ENCODE assay signal across 8 cellular contexts in the genomic region with DNA sequence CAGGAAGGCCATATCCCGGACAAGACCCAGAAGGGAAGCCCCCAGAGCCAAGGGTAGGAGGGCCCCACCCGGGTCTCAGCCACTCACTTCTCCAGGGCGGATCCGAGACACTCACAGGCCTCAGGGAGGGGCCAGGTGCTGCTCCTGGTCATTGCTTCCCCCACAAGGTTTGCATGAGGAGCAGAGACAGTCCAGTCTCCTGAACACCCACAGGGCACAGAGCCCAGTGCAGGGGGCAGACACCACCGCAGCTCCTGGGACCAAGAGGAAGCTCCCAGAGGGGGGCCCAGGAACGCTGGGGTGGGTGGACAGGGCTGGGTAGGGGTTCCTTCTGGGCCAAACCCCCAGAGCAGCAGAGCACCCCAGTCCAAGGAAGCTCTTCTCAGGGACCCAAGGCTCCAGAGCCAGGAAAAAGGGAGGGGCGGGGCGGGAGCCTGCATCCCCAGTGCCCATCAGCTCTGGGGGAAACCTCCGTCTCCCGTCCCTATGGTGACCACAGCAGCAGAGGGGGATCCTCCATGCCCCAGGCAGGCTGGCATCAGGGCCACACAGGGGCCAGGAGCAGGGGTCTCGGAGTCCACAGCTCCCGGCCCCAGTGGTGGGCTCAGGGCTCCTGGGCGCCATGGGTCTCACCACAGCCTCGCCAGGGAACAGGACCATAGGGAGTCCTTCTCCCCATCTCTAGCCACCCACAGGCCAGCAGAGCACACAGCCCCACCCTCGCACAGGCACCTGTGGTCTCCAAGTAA. TPM values are rescaled to one million over a fixed set of nuclear protein-coding genes. Genes with fewer than 3 reads are reported as not detected.
A peak's percentile ranks its signal among the peaks of the same experiment; 100 is the strongest.
DNase-seq lines count a peak whose midpoint lies in the region; ATAC-seq and TF ChIP-seq lines count a peak whose summit lies in the region.

No MANE protein-coding gene starts in this region.

- H3K56ac ChIP-seq in IMR-90 (ENCODE audit: extremely low read depth, insufficient read depth, low read length), result no peak overlapping the region

- DNase-seq in IMR-90 (no peak), mammary epithelial cell (no peak), T-helper 9 cell (no peak), HuH-7.5 (ENCODE audit: low spot score) (no peak)
- no peak for DNase-seq in naive thymus-derived CD4-positive, alpha-beta T cell

- H4K5ac ChIP-seq in IMR-90 (ENCODE audit: low read depth, low read length), result no peak overlapping the region

- no peaks in the 10 kb centered on the region for H4K20me1 ChIP-seq in IMR-90 (ENCODE audit: insufficient read depth, low read length)
- no peaks in the 10 kb centered on the region for H4K20me1 ChIP-seq in mammary epithelial cell (ENCODE audit: insufficient read depth, low read length)

- H2AFZ ChIP-seq in ACC112 (ENCODE audit: low read length, unreplicated experiment) (no peak overlapping the region), IMR-90 (replicated peaks; ENCODE audit: low read length, poor library complexity) (peak overlapping the region; percentile 3), mammary epithelial cell (ENCODE audit: low read depth, low read length) (peak overlapping the region; percentile 57)

- H2AK5ac ChIP-seq in IMR-90 (ENCODE audit: low read depth, low read length), result no peak overlapping the region

- BruUV-seq in IMR-90 (replicated peaks; lab: Mats Ljungman, UMichigan) (TSS peak; percentile 42), mammary epithelial cell (replicated peaks; lab: Mats Ljungman, UMichigan) (no TSS peak)

- H3K27me3 Mint-ChIP-seq in naive thymus-derived CD4-positive, alpha-beta T cell, result no peaks in the 10 kb centered on the region

- no peak for TF ChIP-seq POLR2A in IMR-90 (IDR thresholded peaks at IDR 0.05; ENCODE audit: low read depth, low read length)

- H2AK9ac ChIP-seq in IMR-90 (replicated peaks; ENCODE audit: low read depth, low read length, poor library complexity), result peak overlapping the region; percentile 28

- dilution Hi-C loops in IMR-90 (cut with HindIII; ENCODE audit: low sequenced_read_pairs, unreplicated experiment), result no loop called here
- dilution Hi-C loops in mammary epithelial cell (cut with HindIII; ENCODE audit: low sequenced_read_pairs), result no loop called here

- H2BK120ac ChIP-seq in IMR-90 (ENCODE audit: low read depth, low read length), result no peak overlapping the region

- H3K36me3 ChIP-seq in ACC112 (ENCODE audit: insufficient read depth, low read length) (no peaks in the 10 kb centered on the region; the same call in 1 of the 2 replicates), IMR-90 (ENCODE audit: control insufficient read depth, insufficient read depth, low read length) (peaks cover 75% of the 10 kb centered on the region), mammary epithelial cell (ENCODE audit: insufficient read depth, low read length) (peaks cover 10% of the 10 kb centered on the region)
- H3K36me3 ChIP-seq in naive thymus-derived CD4-positive, alpha-beta T cell (ENCODE audit: control insufficient read depth in 2 of 3, insufficient read depth in 3 of 3, low read length in 3 of 3), result peaks cover 0 to 80% (median 4%) of the 10 kb centered on the region in 3 experiments

- H4K91ac ChIP-seq in IMR-90 (ENCODE audit: insufficient read depth, low read depth, low read length), result peak overlapping the region; percentile 6; the same call in 1 of the 2 replicates

- TF ChIP-seq RAD21 in IMR-90 (IDR thresholded peaks at IDR 0.05; ENCODE audit: low read length), result no peak

- H3K27ac Mint-ChIP-seq in naive thymus-derived CD4-positive, alpha-beta T cell, result peak overlapping the region; percentile 80 to 96 (median 89)

- H2BK20ac ChIP-seq in IMR-90 (ENCODE audit: low read depth, low read length), result no peak overlapping the region

- H3K79me1 ChIP-seq in IMR-90 (ENCODE audit: low read depth in 1 of 2, low read length in 2 of 2), result peaks cover 4 to 11% of the 10 kb centered on the region in 2 experiments; a peak in 2 of 4 replicates

- H2BK15ac ChIP-seq in IMR-90 (ENCODE audit: low read depth, low read length), result no peak overlapping the region

- H3K27ac ChIP-seq in ACC112 (ENCODE audit: low read depth, low read length) (no peak overlapping the region), IMR-90 (ENCODE audit: insufficient read depth, low read length) (peak overlapping the region; percentile 31; the same call in 1 of the 2 replicates), mammary epithelial cell (ENCODE audit: insufficient read depth, low read depth, low read length) (peak overlapping the region; percentile 32)
- peak overlapping the region; percentile 67 for H3K27ac ChIP-seq in naive thymus-derived CD4-positive, alpha-beta T cell (ENCODE audit: low read depth, low read length)

- peaks cover 4 to 26% (median 13%) of the 10 kb centered on the region in 7 donors for H3K4me1 Mint-ChIP-seq in naive thymus-derived CD4-positive, alpha-beta T cell

- ATAC-seq in IMR-90 (ENCODE audit: low read depth) (no peak; the same call in 1 of the 2 replicates), HG02642 (IDR thresholded peaks at IDR 0.05; ENCODE audit: poor library complexity, unreplicated experiment) (no peak), HG02588 (IDR thresholded peaks at IDR 0.05; ENCODE audit: unreplicated experiment) (no peak)
- ATAC-seq in naive thymus-derived CD4-positive, alpha-beta T cell, result no peak

- in situ Hi-C loops in IMR-90 (cut with MboI; ENCODE audit: low sequenced_read_pairs) (no loop called here), mammary epithelial cell (cut with MboI; ENCODE audit: low sequenced_read_pairs in 2 of 2) (no loop called here)

- CTCF ChIA-PET in IMR-90 (lab: Yijun Ruan, JAX) (interaction anchor here (1.2 kb wide), 1 partner anchor 9 kb away, joined by 4 read pairs; no protein-coding TSS in a partner anchor), mammary epithelial cell (lab: Charles Lee; ENCODE audit: low non-redundant PET) (interaction anchor here (0.6 kb wide), 1 partner anchor 287 kb away, joined by 3 read pairs; no protein-coding TSS in a partner anchor)
- CTCF ChIA-PET in naive thymus-derived CD4-positive, alpha-beta T cell (lab: Charles Lee), result interaction anchor here (0.6 to 2.3 kb wide), 4 partner anchors 9 to 307 kb away, joined by 3 to 10 read pairs (median 3); a partner anchor contains a TSS

- no peak overlapping the region for H3K18ac ChIP-seq in IMR-90 (ENCODE audit: low read depth, low read length)

- POLR2A ChIA-PET in IMR-90 (lab: Charles Lee; ENCODE audit: unreplicated experiment), result no interaction called here
- POLR2A ChIA-PET in naive thymus-derived CD4-positive, alpha-beta T cell (lab: Charles Lee), result interaction anchor here (0.9 to 2.7 kb wide), 6 partner anchors 10 to 143 kb away, joined by 3 to 59 read pairs (median 4); a partner anchor contains a TSS

- H3K9me3 Mint-ChIP-seq in naive thymus-derived CD4-positive, alpha-beta T cell, result no peaks in the 10 kb centered on the region

- H3K4me1 ChIP-seq in ACC112 (ENCODE audit: control insufficient read depth, insufficient read depth, low read length, unreplicated experiment), result peaks cover 3% of the 10 kb centered on the region
- peaks cover 7% of the 10 kb centered on the region; the same call in 1 of the 2 replicates for H3K4me1 ChIP-seq in IMR-90 (ENCODE audit: control insufficient read depth, insufficient read depth, low read length)
- peaks cover 15% of the 10 kb centered on the region for H3K4me1 ChIP-seq in mammary epithelial cell (ENCODE audit: insufficient read depth, low read length)
- H3K4me1 ChIP-seq in naive thymus-derived CD4-positive, alpha-beta T cell (ENCODE audit: control insufficient read depth in 2 of 2, insufficient read depth in 2 of 2, low read length in 2 of 2), result peaks cover 10 to 14% of the 10 kb centered on the region in 2 donors

- no peak overlapping the region for H3K23ac ChIP-seq in IMR-90 (ENCODE audit: low read depth, low read length)

- peak overlapping the region; percentile 10; the same call in 1 of the 2 replicates for H3K4ac ChIP-seq in IMR-90 (ENCODE audit: low read depth, low read length)

- H4K8ac ChIP-seq in IMR-90 (ENCODE audit: low read depth in 2 of 2, low read length in 2 of 2), result peak overlapping the region in 1 of 2 experiments; percentile 60; a peak in 1 of 4 replicates

- no peaks in the 10 kb centered on the region for H3K27me3 ChIP-seq in ACC112 (ENCODE audit: insufficient read depth, low read length)
- no peaks in the 10 kb centered on the region for H3K27me3 ChIP-seq in IMR-90 (ENCODE audit: control insufficient read depth, insufficient read depth, low read length)
- no peaks in the 10 kb centered on the region for H3K27me3 ChIP-seq in mammary epithelial cell (ENCODE audit: insufficient read depth, low read length)
- no peaks in the 10 kb centered on the region for H3K27me3 ChIP-seq in naive thymus-derived CD4-positive, alpha-beta T cell (ENCODE audit: control insufficient read depth in 2 of 2, insufficient read depth in 2 of 2, low read length in 2 of 2)

- peaks cover 0 to 13% (median 7%) of the 10 kb centered on the region in 5 donors for H3K36me3 Mint-ChIP-seq in naive thymus-derived CD4-positive, alpha-beta T cell

- H3K4me3 Mint-ChIP-seq in naive thymus-derived CD4-positive, alpha-beta T cell, result peak overlapping the region; percentile 81 to 97 (median 90)

- TF ChIP-seq CTCF in IMR-90 (conservative IDR thresholded peaks at IDR 0.05; ENCODE audit: low read depth, low read length), result no peak
- no peak for TF ChIP-seq CTCF in mammary epithelial cell (conservative IDR thresholded peaks at IDR 0.05 in 1 of 2, IDR thresholded peaks at IDR 0.05 in 1 of 2; ENCODE audit: extremely low read depth in 1 of 2, insufficient read depth in 1 of 2, low read depth in 1 of 2, low read length in 2 of 2)

- no peak overlapping the region for H3K14ac ChIP-seq in IMR-90 (replicated peaks; ENCODE audit: low read depth, low read length)

- H3K79me2 ChIP-seq in ACC112 (ENCODE audit: control insufficient read depth, insufficient read depth, low read length, unreplicated experiment) (no peaks in the 10 kb centered on the region), mammary epithelial cell (ENCODE audit: insufficient read depth, low read length) (peaks cover 11% of the 10 kb centered on the region)

- H3K4me2 ChIP-seq in IMR-90 (ENCODE audit: low read depth, low read length) (peak overlapping the region; percentile 6; the same call in 1 of the 2 replicates), mammary epithelial cell (ENCODE audit: insufficient read depth, low read depth, low read length) (peak overlapping the region; percentile 54)

- no peaks in the 10 kb centered on the region for H3K9me1 ChIP-seq in IMR-90 (ENCODE audit: insufficient read depth, low read length)

- H3K9me3 ChIP-seq in IMR-90 (ENCODE audit: control insufficient read depth, insufficient read depth, low read length) (no peaks in the 10 kb centered on the region), mammary epithelial cell (replicated peaks; ENCODE audit: insufficient read depth, low read length) (no peaks in the 10 kb centered on the region)
- no peaks in the 10 kb centered on the region for H3K9me3 ChIP-seq in naive thymus-derived CD4-positive, alpha-beta T cell (ENCODE audit: control insufficient read depth in 2 of 3, low read length in 3 of 3)

- WGBS in IMR-90 (ENCODE audit: extremely low coverage in 2 of 2, insufficient read length in 1 of 2), 2 experiments, result 76% methylated on average over 4 of the region's 15 CpGs; no CpG with 5 or more reads in 1 of the 2 experiments
- 51% methylated on average over 7 of the region's 15 CpGs for WGBS in mammary epithelial cell (ENCODE audit: low coverage, missing lambda C conversion rate)

- H3K9ac ChIP-seq in IMR-90 (ENCODE audit: low read depth, low read length), result 0 out of 2 replicates have a peak overlapping the region, but pooled peaks have one; percentile 16
- no peak overlapping the region for H3K9ac ChIP-seq in mammary epithelial cell (ENCODE audit: insufficient read depth, low read length)

- H3K4me3 ChIP-seq in ACC112 (ENCODE audit: low read depth, low read length) (peak overlapping the region; percentile 68), IMR-90 (ENCODE audit: insufficient read depth, low read depth, low read length) (no peak overlapping the region), mammary epithelial cell (replicated peaks in 1 of 3; ENCODE audit: insufficient read depth in 1 of 3, low read depth in 2 of 3, low read length in 3 of 3) (no peak overlapping the region)
- peak overlapping the region; percentile 30 for H3K4me3 ChIP-seq in naive thymus-derived CD4-positive, alpha-beta T cell (ENCODE audit: low read length)

- intact Hi-C loops in IMR-90 (cut with micrococcal nuclease) (no loop called here), mammary epithelial cell (cut with micrococcal nuclease) (no loop called here)
- intact Hi-C loops in naive thymus-derived CD4-positive, alpha-beta T cell (cut with micrococcal nuclease), result loop anchor here (1.0 to 5.0 kb wide), 8 partner anchors 9 to 234 kb away; a partner anchor contains a TSS

- peak overlapping the region; percentile 19 for H2BK5ac ChIP-seq in IMR-90 (ENCODE audit: low read depth, low read length, poor library complexity, severe bottlenecking)

RNA-seq across cellular contexts. Expression of a gene that starts 0.8 kb away (rescaled TPM):
- total RNA-seq in IMR-90 (2012; rRNA removed) (104 and 106 TPM in 2 replicates), mammary epithelial cell (10 to 100 TPM; 49.8 to 83.9 TPM)
- polyA plus RNA-seq in IMR-90 (2012; rRNA removed) (181 and 255 TPM in 2 replicates), mammary epithelial cell (155 TPM)
- 224 and 350 TPM in 2 replicates for polyA plus RNA-seq in IMR-90 (2012; cell fraction: cytosol; rRNA removed)
- polyA plus RNA-seq in IMR-90 (2012; cell fraction: nucleus; rRNA removed; ENCODE audit: low replicate concordance), result 81.5 and 129 TPM in 2 replicates
- polyA minus RNA-seq in mammary epithelial cell, result 129 TPM
- total RNA-seq in naive thymus-derived CD4-positive, alpha-beta T cell, result 10 to 100 TPM; 21.9 to 86.2 (median 26.5) TPM
- polyA plus RNA-seq in naive thymus-derived CD4-positive, alpha-beta T cell, result 10 to 100 TPM; 44.1 to 71.7 TPM

RNA-seq across cellular contexts. Expression of a gene that starts 10.6 kb away (rescaled TPM):
- 49.1 and 56.1 TPM in 2 replicates for total RNA-seq in IMR-90 (2012; rRNA removed)
- polyA plus RNA-seq in IMR-90 (2012; rRNA removed), result 124 and 125 TPM in 2 replicates
- polyA plus RNA-seq in IMR-90 (2012; cell fraction: cytosol; rRNA removed), result 60.8 and 173 TPM in 2 replicates
- polyA plus RNA-seq in IMR-90 (2012; cell fraction: nucleus; rRNA removed; ENCODE audit: low replicate concordance), result 138 and 443 TPM in 2 replicates
- total RNA-seq in mammary epithelial cell, result 10 to 100 TPM; 31.3 to 44.5 TPM
- 73.2 TPM for polyA plus RNA-seq in mammary epithelial cell
- polyA minus RNA-seq in mammary epithelial cell, result 77.1 TPM
- 100 to 1,000 TPM in 1 of 5 experiments, 10 to 100 TPM in 4; 32.2 to 107 (median 89.4) TPM for total RNA-seq in naive thymus-derived CD4-positive, alpha-beta T cell
- 10 to 100 TPM; 17.0 to 52.4 TPM for polyA plus RNA-seq in naive thymus-derived CD4-positive, alpha-beta T cell

RNA-seq across cellular contexts. Expression of a gene that starts 18.6 kb away (rescaled TPM):
- 10.9 and 11.9 TPM in 2 replicates for total RNA-seq in IMR-90 (2012; rRNA removed)
- 14.2 and 15.1 TPM in 2 replicates for polyA plus RNA-seq in IMR-90 (2012; rRNA removed)
- polyA plus RNA-seq in IMR-90 (2012; cell fraction: cytosol; rRNA removed), result 18.6 and 22.1 TPM in 2 replicates
- polyA plus RNA-seq in IMR-90 (2012; cell fraction: nucleus; rRNA removed; ENCODE audit: low replicate concordance), result 19.0 and 28.1 TPM in 2 replicates
- total RNA-seq in mammary epithelial cell, result 10 to 100 TPM; 21.7 to 31.2 TPM
- 13.0 TPM for polyA plus RNA-seq in mammary epithelial cell
- 10.6 TPM for polyA minus RNA-seq in mammary epithelial cell
- total RNA-seq in naive thymus-derived CD4-positive, alpha-beta T cell, result 10 to 100 TPM; 25.6 to 45.9 (median 37.5) TPM
- 1 to 10 TPM; 1.2 to 2.5 TPM for polyA plus RNA-seq in naive thymus-derived CD4-positive, alpha-beta T cell

RNA-seq across cellular contexts. Expression of a gene that starts 25.8 kb away (rescaled TPM):
- total RNA-seq in IMR-90 (2012; rRNA removed), result 123 and 124 TPM in 2 replicates
- polyA plus RNA-seq in IMR-90 (2012; rRNA removed), result 288 and 406 TPM in 2 replicates
- polyA plus RNA-seq in IMR-90 (2012; cell fraction: cytosol; rRNA removed), result 464 and 725 TPM in 2 replicates
- polyA plus RNA-seq in IMR-90 (2012; cell fraction: nucleus; rRNA removed; ENCODE audit: low replicate concordance), result 233 and 407 TPM in 2 replicates
- 10 to 100 TPM; 64.7 to 74.4 TPM for total RNA-seq in mammary epithelial cell
- polyA plus RNA-seq in mammary epithelial cell, result 88.6 TPM
- polyA minus RNA-seq in mammary epithelial cell, result 35.0 TPM
- 10 to 100 TPM; 40.2 to 58.1 (median 42.9) TPM for total RNA-seq in naive thymus-derived CD4-positive, alpha-beta T cell
- polyA plus RNA-seq in naive thymus-derived CD4-positive, alpha-beta T cell, result 10 to 100 TPM; 76.7 to 88.6 TPM

RNA-seq across cellular contexts. Expression of a gene that starts 30.5 kb away (rescaled TPM):
- total RNA-seq in IMR-90 (2012; rRNA removed) (3.9 TPM in 2 replicates), mammary epithelial cell (10 to 100 TPM; 19.2 to 26.6 TPM)
- polyA plus RNA-seq in IMR-90 (2012; rRNA removed) (26.7 and 29.6 TPM in 2 replicates), mammary epithelial cell (14.5 TPM)
- 14.9 and 32.6 TPM in 2 replicates for polyA plus RNA-seq in IMR-90 (2012; cell fraction: cytosol; rRNA removed)
- 68.9 and 165 TPM in 2 replicates for polyA plus RNA-seq in IMR-90 (2012; cell fraction: nucleus; rRNA removed; ENCODE audit: low replicate concordance)
- polyA minus RNA-seq in mammary epithelial cell, result 10.2 TPM
- total RNA-seq in naive thymus-derived CD4-positive, alpha-beta T cell, result 10 to 100 TPM in 3 of 5 experiments, 1 to 10 TPM in 2; 7.9 to 13.8 (median 11.6) TPM
- 1 to 10 TPM; 7.8 to 7.9 TPM for polyA plus RNA-seq in naive thymus-derived CD4-positive, alpha-beta T cell

Comparison
In these comparisons a context has a peak if more than half of its experiments do, and no peak if none do; other contexts are left out.
1. H3K4me3 ChIP-seq: peak in ACC112 (single experiment) and naive thymus-derived CD4-positive, alpha-beta T cell (single experiment); none in IMR-90 (single experiment) and mammary epithelial cell (0 of 3).
2. intact Hi-C loops: an anchor here in naive thymus-derived CD4-positive, alpha-beta T cell (1.0 to 5.0 kb wide); none called in IMR-90 and mammary epithelial cell.